In the genomic region with DNA sequence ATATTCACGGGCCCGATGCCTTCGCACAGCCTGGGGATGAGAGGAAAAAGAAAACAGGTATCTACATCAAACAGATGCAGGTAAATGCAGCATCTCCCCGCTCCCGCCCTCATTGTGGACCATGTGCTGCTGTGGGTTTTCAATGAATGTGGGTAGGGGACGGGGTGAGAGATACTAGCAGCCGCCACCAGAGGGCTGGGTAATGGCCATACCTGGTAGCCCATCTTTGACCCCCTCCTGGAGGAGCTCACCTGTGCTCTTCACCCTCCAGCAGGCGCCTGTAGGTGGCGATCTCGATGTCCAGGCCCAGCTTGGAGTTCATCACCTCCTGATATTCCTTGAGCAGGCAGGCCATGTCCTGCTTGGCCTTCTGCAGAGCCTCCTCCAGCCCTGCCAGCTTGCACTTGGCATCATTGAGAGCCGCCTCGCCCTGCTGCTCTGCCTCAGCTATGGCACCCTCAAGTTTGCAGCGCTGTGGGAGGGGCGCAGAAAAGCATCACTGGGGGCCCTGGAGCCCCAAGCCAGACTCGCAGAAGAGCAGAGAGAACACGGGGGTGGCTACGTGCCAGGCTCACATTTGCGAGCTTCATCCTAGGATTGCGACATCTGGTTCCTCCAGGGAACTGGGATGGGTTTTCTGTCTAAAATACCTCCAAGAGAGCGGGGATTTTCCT, we compare ENCODE assay signal across 8 cellular contexts. TPM values are rescaled to one million over a fixed set of nuclear protein-coding genes. Genes with fewer than 3 reads are reported as not detected.
A peak's percentile ranks its signal among the peaks of the same experiment; 100 is the strongest.
DNase-seq lines count a peak whose midpoint lies in the region; ATAC-seq, FAIRE-seq and TF ChIP-seq lines count a peak whose summit lies in the region.

No MANE protein-coding gene starts in this region.

- H3K27ac ChIP-seq in left ventricle myocardium inferior (replicated peaks) (no peak overlapping the region), heart right ventricle (no peak overlapping the region), transverse colon (no peak overlapping the region)

- H3K4me3 ChIP-seq in left ventricle myocardium inferior (no peak overlapping the region), heart right ventricle (no peak overlapping the region), fibroblast of the aortic adventitia (ENCODE audit: low read depth, low read length) (no peak overlapping the region), transverse colon (no peak overlapping the region)

- 67 to 70% methylated on average over 20 of the region's 20 CpGs for WGBS in heart right ventricle, 2 donors
- WGBS in transverse colon (ENCODE audit: low coverage in 1 of 2), 2 donors: 13 to 70% methylated on average over 3 to 20 of the region's 20 CpGs

- peaks cover 59% of the 10 kb centered on the region for H3K27me3 ChIP-seq in left ventricle myocardium inferior (ENCODE audit: low read depth)
- peaks cover 0 to 52% (median 21%) of the 10 kb centered on the region in 7 donors for H3K27me3 ChIP-seq in heart right ventricle
- H3K27me3 ChIP-seq in transverse colon: no peaks in the 10 kb centered on the region

- peak; percentile 29 for TF ChIP-seq CTCF in left ventricle myocardium inferior (IDR thresholded peaks at IDR 0.05; ENCODE audit: borderline replicate concordance)
- peak in 2 of 9 donors; percentile 15 to 23 for TF ChIP-seq CTCF in heart right ventricle (IDR thresholded peaks at IDR 0.05)
- TF ChIP-seq CTCF in fibroblast of the aortic adventitia (IDR thresholded peaks at IDR 0.05; ENCODE audit: insufficient read depth, low read length): no peak
- TF ChIP-seq CTCF in transverse colon (IDR thresholded peaks at IDR 0.05): peak; percentile 14 to 39 (median 29)

- no peak for FAIRE-seq in GM12891 (lab: Jason Lieb, UNC)
- FAIRE-seq in RCC 7860 (lab: Jason Lieb, UNC): no peak

- H3K9me3 ChIP-seq in left ventricle myocardium inferior (replicated peaks): no peaks in the 10 kb centered on the region
- no peaks in the 10 kb centered on the region for H3K9me3 ChIP-seq in heart right ventricle
- H3K9me3 ChIP-seq in transverse colon: no peaks in the 10 kb centered on the region

- H3K36me3 ChIP-seq in left ventricle myocardium inferior (no peaks in the 10 kb centered on the region), heart right ventricle (no peaks in the 10 kb centered on the region), transverse colon (no peaks in the 10 kb centered on the region)

- no peak for TF ChIP-seq EP300 in transverse colon (IDR thresholded peaks at IDR 0.05; ENCODE audit: low read depth)

- no peak for TF ChIP-seq POLR2A in transverse colon (IDR thresholded peaks at IDR 0.05)
- TF ChIP-seq POLR2A in GM12891 (IDR thresholded peaks at IDR 0.05; ENCODE audit: low read depth, low read length): no peak

- DNase-seq in left ventricle myocardium inferior (no peak), heart right ventricle (no peak), NCI-H526 (lab: John Stamatoyannopoulos, UW) (peak; percentile 28 to 83), fibroblast of the aortic adventitia (ENCODE audit: low read depth) (peak; percentile 8), transverse colon (peak; percentile 28), GM12891 (ENCODE audit: insufficient read length, low spot score) (no peak), RCC 7860 (ENCODE audit: low spot score) (no peak), MV-4-11 (lab: John Stamatoyannopoulos, UW) (no peak)

- peaks cover 12% of the 10 kb centered on the region for H3K4me1 ChIP-seq in left ventricle myocardium inferior
- peaks cover 0 to 12% (median 0%) of the 10 kb centered on the region in 9 donors for H3K4me1 ChIP-seq in heart right ventricle
- H3K4me1 ChIP-seq in transverse colon: peaks cover 0 to 5% (median 0%) of the 10 kb centered on the region in 4 donors

- in situ Hi-C loops in transverse colon (cut with MboI; ENCODE audit: low pct_ligation_motif_present in 1 of 4, low pct_unique_long_range_greater_than_20kb in 1 of 4, low sequenced_read_pairs in 3 of 4): loop anchor here (10.0 to 25.0 kb wide), 3 partner anchors 109 to 591 kb away; no protein-coding TSS in a partner anchor

- ATAC-seq in heart right ventricle: no peak

- intact Hi-C loops in left ventricle myocardium inferior (cut with micrococcal nuclease): no loop called here
- intact Hi-C loops in heart right ventricle (cut with DNase I): no loop called here
- intact Hi-C loops in transverse colon (cut with DNase I; ENCODE audit: low total_unique reads): no loop called here

TF ChIP-seq in GM12891, 5 proteins besides CTCF, POLR2A, EP300 and RAD21:
- TF ChIP-seq PAX5 (IDR thresholded peaks at IDR 0.05; ENCODE audit: insufficient read depth, low read length, severe bottlenecking) (no peak), SPI1 (IDR thresholded peaks at IDR 0.05; ENCODE audit: low read depth, low read length) (no peak), POU2F2 (IDR thresholded peaks at IDR 0.05; ENCODE audit: low read depth, low read length) (no peak), TAF1 (IDR thresholded peaks at IDR 0.05; ENCODE audit: low read depth, low read length) (no peak), POLR2AphosphoS5 (IDR thresholded peaks at IDR 0.05; ENCODE audit: low read depth, low read length) (no peak)

RNA-seq across cellular contexts. Expression of gene KRT82, which starts 10.2 kb away (rescaled TPM):
- total RNA-seq in left ventricle myocardium inferior (not detected), heart right ventricle (not detected), fibroblast of the aortic adventitia (ENCODE audit: low replicate concordance) (not detected in 2 replicates), transverse colon (not detected)
- not detected for polyA plus RNA-seq in heart right ventricle
- polyA plus RNA-seq in GM12891 (2012; ENCODE audit: low read depth, missing spikeins): not detected

RNA-seq across cellular contexts. Expression of gene KRT84, which starts 10.4 kb away (rescaled TPM):
- total RNA-seq in left ventricle myocardium inferior: not detected
- not detected for total RNA-seq in heart right ventricle
- not detected for polyA plus RNA-seq in heart right ventricle
- total RNA-seq in fibroblast of the aortic adventitia (ENCODE audit: low replicate concordance): not detected in 2 replicates
- total RNA-seq in transverse colon: not detected
- polyA plus RNA-seq in GM12891 (2012; ENCODE audit: low read depth, missing spikeins): not detected

RNA-seq across cellular contexts. Expression of gene KRT85, which starts 28.6 kb away (rescaled TPM):
- total RNA-seq in left ventricle myocardium inferior: not detected
- total RNA-seq in heart right ventricle: not detected
- not detected for polyA plus RNA-seq in heart right ventricle
- not detected in 2 replicates for total RNA-seq in fibroblast of the aortic adventitia (ENCODE audit: low replicate concordance)
- not detected for total RNA-seq in transverse colon
- polyA plus RNA-seq in GM12891 (2012; ENCODE audit: low read depth, missing spikeins): 0.08 TPM

RNA-seq across cellular contexts. Expression of gene KRT75, which starts 38.3 kb away (rescaled TPM):
- not detected for total RNA-seq in left ventricle myocardium inferior
- not detected for total RNA-seq in heart right ventricle
- not detected for polyA plus RNA-seq in heart right ventricle
- not detected in 2 replicates for total RNA-seq in fibroblast of the aortic adventitia (ENCODE audit: low replicate concordance)
- not detected for total RNA-seq in transverse colon
- polyA plus RNA-seq in GM12891 (2012; ENCODE audit: low read depth, missing spikeins): not detected

RNA-seq across cellular contexts. Expression of gene KRT6B, which starts 56.0 kb away (rescaled TPM):
- total RNA-seq in left ventricle myocardium inferior: not detected
- total RNA-seq in heart right ventricle: not detected
- polyA plus RNA-seq in heart right ventricle: under 1 TPM in 1 of 2 donors, not detected in 1; 0.06 TPM
- not detected in 2 replicates for total RNA-seq in fibroblast of the aortic adventitia (ENCODE audit: low replicate concordance)
- not detected for total RNA-seq in transverse colon
- 0.04 TPM for polyA plus RNA-seq in GM12891 (2012; ENCODE audit: low read depth, missing spikeins)

Comparison
In these comparisons a context has a peak if more than half of its experiments do, and no peak if none do; other contexts are left out.
1. DNase-seq: peak in NCI-H526 (2 of 2), fibroblast of the aortic adventitia (single experiment) and transverse colon (single experiment); none in left ventricle myocardium inferior (single experiment), heart right ventricle (0 of 2), GM12891 (single experiment), RCC 7860 (single experiment) and MV-4-11 (single experiment).